ENCODE assay signal across 8 cellular contexts in genomic region chr7:99312316-99313203, GRCh38. TPM values are rescaled to one million over a fixed set of nuclear protein-coding genes. Genes with fewer than 3 reads are reported as not detected.
DNase-seq lines count a peak whose midpoint lies in the region; ATAC-seq and TF ChIP-seq lines count a peak whose summit lies in the region.

No MANE protein-coding gene starts in this region.

- DNase-seq in AG09309 (ENCODE audit: low read depth) (no peak), GM19238 (ENCODE audit: insufficient read length, low spot score) (peak; percentile 42), NCI-H345 (lab: John Stamatoyannopoulos, UW) (peak; percentile 65), dorsolateral prefrontal cortex (peak in 9 of 10 donors; percentile 27 to 84 (median 63)), memory B cell (ENCODE audit: low spot score in 2 of 2) (peak; percentile 71 to 72)
- peak; percentile 68 to 75 for DNase-seq in activated CD4-positive, alpha-beta T cell treated with anti-CD3 and anti-CD28 coated beads, Interleukin-2, amount 50 U/mL, for 4 hours
- DNase-seq in stimulated activated CD8-positive, alpha-beta memory T cell treated with anti-CD3 and anti-CD28 coated beads, Interleukin-15, amount 100 ng/mL, for 4 hours (ENCODE audit: low read depth in 2 of 2) = peak; percentile 26 to 47

- no peak overlapping the region for H3K27ac Mint-ChIP-seq in memory B cell

- peak overlapping the region; percentile 27 for H3K4me3 Mint-ChIP-seq in memory B cell

- H3K36me3 Mint-ChIP-seq in memory B cell = peaks cover 4% of the 10 kb centered on the region

- H3K9me3 Mint-ChIP-seq in memory B cell = peaks cover 1% of the 10 kb centered on the region

- ATAC-seq in memory B cell (ENCODE audit: low read depth) (peak; percentile 81), GM21360 (IDR thresholded peaks at IDR 0.05; ENCODE audit: unreplicated experiment) (no peak)

- H3K27me3 ChIP-seq in dorsolateral prefrontal cortex = no peaks in the 10 kb centered on the region

- TF ChIP-seq CTCF in AG09309 (IDR thresholded peaks at IDR 0.05; ENCODE audit: control insufficient read depth, insufficient read depth, low read depth, low read length, missing control alignments) (peak; percentile 86), dorsolateral prefrontal cortex (IDR thresholded peaks at IDR 0.05 in 54 of 56, conservative IDR thresholded peaks at IDR 0.05 in 2 of 56; ENCODE audit: low read depth in 1 of 56, partially characterized antibody in 56 of 56) (peak; percentile 80 to 98 (median 93))

- H3K4me3 ChIP-seq in AG09309 (ENCODE audit: control insufficient read depth, low read depth, low read length) (no peak overlapping the region), dorsolateral prefrontal cortex (peak overlapping the region in 4 of 59 donors; percentile 2 to 18 (median 10))

- peaks cover 2% of the 10 kb centered on the region for H3K4me1 Mint-ChIP-seq in memory B cell

- H3K27me3 Mint-ChIP-seq in memory B cell = peaks cover 8% of the 10 kb centered on the region

- intact Hi-C loops in dorsolateral prefrontal cortex (cut with DNase I) = loop anchor here (1.0 to 5.0 kb wide), 3 partner anchors 165 to 272 kb away; no protein-coding TSS in a partner anchor

- no peak overlapping the region for H3K27ac ChIP-seq in dorsolateral prefrontal cortex

RNA-seq across cellular contexts. Expression of gene ARPC1A, which starts 13.1 kb away (rescaled TPM):
- total RNA-seq in dorsolateral prefrontal cortex = 100 to 1,000 TPM in 106 of 120 experiments, 10 to 100 TPM in 14; 84.1 to 180 (median 126) TPM

RNA-seq across cellular contexts. Expression of gene MYH16, which starts 39.9 kb away (rescaled TPM):
- total RNA-seq in dorsolateral prefrontal cortex = under 1 TPM in 4 of 120 experiments, not detected in 116; 0.11 to 0.83 (median 0.44) TPM
